3 cellular contexts compared by ENCODE assay signal in genomic region chr18:26332991-26333390, GRCh38.
"Had no signal": no experiment of that assay in that cellular context is flagged by ENCODE, and none has a peak within 500 bp of the region (broad histone marks: within the 10 kb centered on the region; RNA-seq: fewer than 3 reads in every experiment).

No MANE protein-coding gene starts in this region.

- DNase-seq: GDM1, GF-D8 had no signal

- ATAC-seq: GM12878 had no signal
